ENCODE assay signal across 8 cellular contexts in genomic region chr7:148084138-148084537, GRCh38.
DNase-seq lines count a peak whose midpoint lies in the region; ATAC-seq, FAIRE-seq and TF ChIP-seq lines count a peak whose summit lies in the region.

No MANE protein-coding gene starts in this region.

- ATAC-seq in HG03432 (IDR thresholded peaks at IDR 0.05; ENCODE audit: unreplicated experiment) (peak; percentile 79), body of pancreas (no peak)

- H3K27me3 ChIP-seq in body of pancreas (no peaks in the 10 kb centered on the region), tibial nerve (no peaks in the 10 kb centered on the region)

- DNase-seq in stimulated activated CD4-positive, alpha-beta T cell treated with anti-CD3 and anti-CD28 coated beads, Interleukin-15, amount 100 ng/mL, for 24 hours, result peak; percentile 35
- DNase-seq in stimulated activated CD4-positive, alpha-beta T cell treated with anti-CD3 and anti-CD28 coated beads, Interleukin-4, amount 100 ng/mL, for 1 hour, result no peak
- peak; percentile 2 for DNase-seq in NCI-H524 treated with DMSO at 0.1 percent for 48 hours (lab: John Stamatoyannopoulos, UW)
- peak; percentile 57 to 73 (median 70) for DNase-seq in body of pancreas
- no peak for DNase-seq in kidney
- peak in 1 of 2 donors; percentile 55 for DNase-seq in tibial nerve (ENCODE audit: low spot score in 2 of 2)
- no peak for DNase-seq in effector CD4-positive, alpha-beta T cell

- H3K36me3 ChIP-seq in body of pancreas (replicated peaks in 1 of 2; ENCODE audit: insufficient read depth in 1 of 2, low read depth in 2 of 2) (no peaks in the 10 kb centered on the region), kidney (ENCODE audit: control insufficient read depth in 1 of 2, insufficient read depth in 2 of 2, low read length in 2 of 2) (no peaks in the 10 kb centered on the region), tibial nerve (no peaks in the 10 kb centered on the region)

- H3K4me3 ChIP-seq in body of pancreas, result no peak overlapping the region
- no peak overlapping the region for H3K4me3 ChIP-seq in kidney (ENCODE audit: low read length in 2 of 2)
- no peak overlapping the region for H3K4me3 ChIP-seq in tibial nerve

- peak; percentile 68 for FAIRE-seq in kidney (lab: Jason Lieb, UNC)

- no peak overlapping the region for H3K9ac ChIP-seq in kidney (ENCODE audit: low read length in 2 of 2)

- H3K9me3 ChIP-seq in body of pancreas (no peaks in the 10 kb centered on the region), kidney (ENCODE audit: control insufficient read depth in 1 of 2, low read length in 2 of 2) (no peaks in the 10 kb centered on the region), tibial nerve (no peaks in the 10 kb centered on the region)

- no peak for TF ChIP-seq POLR2A in body of pancreas (IDR thresholded peaks at IDR 0.05)
- no peak for TF ChIP-seq POLR2A in tibial nerve (IDR thresholded peaks at IDR 0.05)

- no peak for TF ChIP-seq EP300 in tibial nerve (IDR thresholded peaks at IDR 0.05)

- 4% methylated on average over 3 of the region's 3 CpGs for WGBS in body of pancreas, 2 donors
- WGBS in tibial nerve, 2 donors, result 2 to 4% methylated on average over 3 of the region's 3 CpGs

- peak in 6 of 7 experiments; percentile 50 to 75 (median 66) for TF ChIP-seq CTCF in body of pancreas (IDR thresholded peaks at IDR 0.05)
- TF ChIP-seq CTCF in kidney (IDR thresholded peaks at IDR 0.05; ENCODE audit: borderline replicate concordance, extremely low read depth, insufficient read depth), result peak; percentile 51
- TF ChIP-seq CTCF in tibial nerve (IDR thresholded peaks at IDR 0.05), result peak; percentile 37 to 65 (median 56)

- intact Hi-C loops in body of pancreas (cut with DNase I), result no loop called here
- intact Hi-C loops in kidney (cut with DNase I), result no loop called here

- no peak overlapping the region for H3K27ac ChIP-seq in body of pancreas
- H3K27ac ChIP-seq in kidney (ENCODE audit: low read depth in 2 of 2, low read length in 2 of 2), result no peak overlapping the region
- no peak overlapping the region for H3K27ac ChIP-seq in tibial nerve

- H3K4me1 ChIP-seq in body of pancreas, result no peaks in the 10 kb centered on the region
- H3K4me1 ChIP-seq in kidney (ENCODE audit: control insufficient read depth in 1 of 2, insufficient read depth in 1 of 2, low read depth in 1 of 2, low read length in 2 of 2), result no peaks in the 10 kb centered on the region
- H3K4me1 ChIP-seq in tibial nerve, result peaks cover 0 to 8% (median 0%) of the 10 kb centered on the region in 4 donors

Comparison
In these comparisons a context has a peak if more than half of its experiments do, and no peak if none do; other contexts are left out.
1. DNase-seq: peak in stimulated activated CD4-positive, alpha-beta T cell treated with anti-CD3 and anti-CD28 coated beads, Interleukin-15, amount 100 ng/mL, for 24 hours (single experiment), NCI-H524 treated with DMSO at 0.1 percent for 48 hours (single experiment) and body of pancreas (4 of 4); none in stimulated activated CD4-positive, alpha-beta T cell treated with anti-CD3 and anti-CD28 coated beads, Interleukin-4, amount 100 ng/mL, for 1 hour (single experiment), kidney (single experiment) and effector CD4-positive, alpha-beta T cell (single experiment).
2. Peak in every context shown above with its lines, with median percentiles within 50 percentile points of each other: CTCF ChIP-seq.